1 cellular context compared by ENCODE assay signal in genomic region chr22:37819100-37819433, GRCh38.
TF ChIP-seq lines count a peak whose summit lies in the region.

No MANE protein-coding gene starts in this region.

TF ChIP-seq in GM12878, 131 proteins besides CTCF, POLR2A, EP300 and RAD21:
- TF ChIP-seq TAF1 (IDR thresholded peaks at IDR 0.05; ENCODE audit: borderline replicate concordance, low read depth, low read length) (no peak), ZNF592 (IDR thresholded peaks at IDR 0.05) (no peak), E2F4 (IDR thresholded peaks at IDR 0.05; ENCODE audit: low read depth, low read length) (no peak), SMAD5 (IDR thresholded peaks at IDR 0.05; ENCODE audit: low read depth) (no peak), USF2 (IDR thresholded peaks at IDR 0.05; ENCODE audit: borderline replicate concordance, low read depth, low read length) (no peak), HDAC2 (IDR thresholded peaks at IDR 0.05) (no peak), CBFB (IDR thresholded peaks at IDR 0.05; ENCODE audit: low read depth) (no peak), RELB (IDR thresholded peaks at IDR 0.05; ENCODE audit: low read depth) (no peak), ZBTB40 (IDR thresholded peaks at IDR 0.05; ENCODE audit: borderline replicate concordance) (no peak), GATAD2B (conservative IDR thresholded peaks at IDR 0.05; ENCODE audit: low read depth) (no peak), ZNF217 (IDR thresholded peaks at IDR 0.05) (no peak), DPF2 (IDR thresholded peaks at IDR 0.05) (no peak), SUZ12 (IDR thresholded peaks at IDR 0.05; ENCODE audit: unreplicated experiment) (no peak)
- TF ChIP-seq, protein P1, sequence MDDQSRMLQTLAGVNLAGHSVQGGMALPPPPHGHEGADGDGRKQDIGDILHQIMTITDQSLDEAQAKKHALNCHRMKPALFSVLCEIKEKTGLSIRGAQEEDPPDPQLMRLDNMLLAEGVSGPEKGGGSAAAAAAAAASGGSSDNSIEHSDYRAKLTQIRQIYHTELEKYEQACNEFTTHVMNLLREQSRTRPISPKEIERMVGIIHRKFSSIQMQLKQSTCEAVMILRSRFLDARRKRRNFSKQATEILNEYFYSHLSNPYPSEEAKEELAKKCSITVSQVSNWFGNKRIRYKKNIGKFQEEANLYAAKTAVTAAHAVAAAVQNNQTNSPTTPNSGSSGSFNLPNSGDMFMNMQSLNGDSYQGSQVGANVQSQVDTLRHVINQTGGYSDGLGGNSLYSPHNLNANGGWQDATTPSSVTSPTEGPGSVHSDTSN (IDR thresholded peaks at IDR 0.05; ENCODE audit: insufficient replicate concordance, low read depth, low read length), result no peak
- TF ChIP-seq, protein P2, sequence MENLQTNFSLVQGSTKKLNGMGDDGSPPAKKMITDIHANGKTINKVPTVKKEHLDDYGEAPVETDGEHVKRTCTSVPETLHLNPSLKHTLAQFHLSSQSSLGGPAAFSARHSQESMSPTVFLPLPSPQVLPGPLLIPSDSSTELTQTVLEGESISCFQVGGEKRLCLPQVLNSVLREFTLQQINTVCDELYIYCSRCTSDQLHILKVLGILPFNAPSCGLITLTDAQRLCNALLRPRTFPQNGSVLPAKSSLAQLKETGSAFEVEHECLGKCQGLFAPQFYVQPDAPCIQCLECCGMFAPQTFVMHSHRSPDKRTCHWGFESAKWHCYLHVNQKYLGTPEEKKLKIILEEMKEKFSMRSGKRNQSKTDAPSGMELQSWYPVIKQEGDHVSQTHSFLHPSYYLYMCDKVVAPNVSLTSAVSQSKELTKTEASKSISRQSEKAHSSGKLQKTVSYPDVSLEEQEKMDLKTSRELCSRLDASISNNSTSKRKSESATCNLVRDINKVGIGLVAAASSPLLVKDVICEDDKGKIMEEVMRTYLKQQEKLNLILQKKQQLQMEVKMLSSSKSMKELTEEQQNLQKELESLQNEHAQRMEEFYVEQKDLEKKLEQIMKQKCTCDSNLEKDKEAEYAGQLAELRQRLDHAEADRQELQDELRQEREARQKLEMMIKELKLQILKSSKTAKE (IDR thresholded peaks at IDR 0.05; ENCODE audit: low read depth, poor library complexity, severe bottlenecking), result no peak
- TF ChIP-seq, protein P3, sequence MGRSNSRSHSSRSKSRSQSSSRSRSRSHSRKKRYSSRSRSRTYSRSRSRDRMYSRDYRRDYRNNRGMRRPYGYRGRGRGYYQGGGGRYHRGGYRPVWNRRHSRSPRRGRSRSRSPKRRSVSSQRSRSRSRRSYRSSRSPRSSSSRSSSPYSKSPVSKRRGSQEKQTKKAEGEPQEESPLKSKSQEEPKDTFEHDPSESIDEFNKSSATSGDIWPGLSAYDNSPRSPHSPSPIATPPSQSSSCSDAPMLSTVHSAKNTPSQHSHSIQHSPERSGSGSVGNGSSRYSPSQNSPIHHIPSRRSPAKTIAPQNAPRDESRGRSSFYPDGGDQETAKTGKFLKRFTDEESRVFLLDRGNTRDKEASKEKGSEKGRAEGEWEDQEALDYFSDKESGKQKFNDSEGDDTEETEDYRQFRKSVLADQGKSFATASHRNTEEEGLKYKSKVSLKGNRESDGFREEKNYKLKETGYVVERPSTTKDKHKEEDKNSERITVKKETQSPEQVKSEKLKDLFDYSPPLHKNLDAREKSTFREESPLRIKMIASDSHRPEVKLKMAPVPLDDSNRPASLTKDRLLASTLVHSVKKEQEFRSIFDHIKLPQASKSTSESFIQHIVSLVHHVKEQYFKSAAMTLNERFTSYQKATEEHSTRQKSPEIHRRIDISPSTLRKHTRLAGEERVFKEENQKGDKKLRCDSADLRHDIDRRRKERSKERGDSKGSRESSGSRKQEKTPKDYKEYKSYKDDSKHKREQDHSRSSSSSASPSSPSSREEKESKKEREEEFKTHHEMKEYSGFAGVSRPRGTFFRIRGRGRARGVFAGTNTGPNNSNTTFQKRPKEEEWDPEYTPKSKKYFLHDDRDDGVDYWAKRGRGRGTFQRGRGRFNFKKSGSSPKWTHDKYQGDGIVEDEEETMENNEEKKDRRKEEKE (IDR thresholded peaks at IDR 0.05), result no peak
